In genomic region chr5:126519223-126519622, GRCh38 we compare ENCODE assay signal across 7 cellular contexts.
DNase-seq lines count a peak whose midpoint lies in the region; TF ChIP-seq lines count a peak whose summit lies in the region.
"Not testable (repeated sequence)": the region's sequence is repeated elsewhere in the genome, so short reads cannot be mapped to it uniquely, and the experiment has no call there.

No MANE protein-coding gene starts in this region.

- not testable (repeated sequence) for H3K27me3 ChIP-seq in SJCRH30; mammary epithelial cell (ENCODE audit: insufficient read depth, low read length); esophagus squamous epithelium; osteoblast (ENCODE audit: insufficient read depth, low read length); stomach smooth muscle (ENCODE audit: control insufficient read depth in 1 of 2, insufficient read depth in 2 of 2, low read length in 2 of 2)

- H3K79me2 ChIP-seq in mammary epithelial cell (ENCODE audit: insufficient read depth, low read length); osteoblast (ENCODE audit: insufficient read depth, low read length): not testable (repeated sequence)

- not testable (repeated sequence) for H3K9me3 ChIP-seq in SJCRH30 (replicated peaks); mammary epithelial cell (replicated peaks; ENCODE audit: insufficient read depth, low read length); esophagus squamous epithelium; osteoblast (ENCODE audit: low read depth, low read length); stomach smooth muscle (ENCODE audit: control insufficient read depth in 2 of 2, low read length in 2 of 2)

- dilution Hi-C loops in mammary epithelial cell (cut with HindIII; ENCODE audit: low sequenced_read_pairs): not testable (repeated sequence)

- DNase-seq in NCI-H2107 treated with DMSO at 0.1 percent for 48 hours (lab: John Stamatoyannopoulos, UW; ENCODE audit: unreplicated experiment) (peak; percentile 30), SJCRH30 (peak; percentile 64 to 68), mammary epithelial cell (peak; percentile 88), kidney glomerular epithelial cell (lab: John Stamatoyannopoulos, UW) (peak; percentile 21), osteoblast (ENCODE audit: insufficient read length, low spot score, missing footprints) (peak; percentile 50)
- DNase-seq in esophagus squamous epithelium (lab: John Stamatoyannopoulos, UW): not testable (repeated sequence)

- H3K4me3 ChIP-seq in SJCRH30; mammary epithelial cell (replicated peaks in 1 of 3; ENCODE audit: insufficient read depth in 1 of 3, low read depth in 2 of 3, low read length in 3 of 3); esophagus squamous epithelium; osteoblast (ENCODE audit: insufficient read depth, low read length); stomach smooth muscle (ENCODE audit: low read length in 2 of 2): not testable (repeated sequence)

- CTCF ChIA-PET in mammary epithelial cell (lab: Charles Lee; ENCODE audit: low non-redundant PET): interaction anchor here (0.6 to 0.7 kb wide), 3 partner anchors 15 to 165 kb away, joined by 3 to 5 read pairs (median 3); no protein-coding TSS in a partner anchor

- not testable (repeated sequence) for H3K36me3 ChIP-seq in SJCRH30; mammary epithelial cell (ENCODE audit: insufficient read depth, low read length); esophagus squamous epithelium; osteoblast (ENCODE audit: insufficient read depth, low read length); stomach smooth muscle (ENCODE audit: control insufficient read depth in 2 of 2, insufficient read depth in 2 of 2, low read length in 2 of 2)

- not testable (repeated sequence) for TF ChIP-seq CTCF in mammary epithelial cell (conservative IDR thresholded peaks at IDR 0.05 in 1 of 2, IDR thresholded peaks at IDR 0.05 in 1 of 2; ENCODE audit: extremely low read depth in 1 of 2, insufficient read depth in 1 of 2, low read depth in 1 of 2, low read length in 2 of 2); esophagus squamous epithelium (IDR thresholded peaks at IDR 0.05); osteoblast (IDR thresholded peaks at IDR 0.05; ENCODE audit: extremely low read depth, low read depth, low read length)

- not testable (repeated sequence) for H3K9ac ChIP-seq in mammary epithelial cell (ENCODE audit: insufficient read depth, low read length); stomach smooth muscle (ENCODE audit: low read length in 2 of 2)

- 0% methylated on average over 1 of the region's 4 CpGs for WGBS in mammary epithelial cell (ENCODE audit: low coverage, missing lambda C conversion rate)
- WGBS in esophagus squamous epithelium, 2 donors: 30 to 60% methylated on average over 4 of the region's 4 CpGs

- in situ Hi-C loops in mammary epithelial cell (cut with MboI; ENCODE audit: low sequenced_read_pairs in 2 of 2): not testable (repeated sequence)

- TF ChIP-seq POLR2A in esophagus squamous epithelium (IDR thresholded peaks at IDR 0.05): not testable (repeated sequence)

- BruUV-seq in mammary epithelial cell (replicated peaks; lab: Mats Ljungman, UMichigan): not testable (repeated sequence)

- peak overlapping the region; percentile 19; the same call in 1 of the 2 replicates for H3K27ac ChIP-seq in SJCRH30
- peak overlapping the region; percentile 54 for H3K27ac ChIP-seq in mammary epithelial cell (ENCODE audit: insufficient read depth, low read depth, low read length)
- peak overlapping the region; percentile 62 to 86 (median 78) for H3K27ac ChIP-seq in esophagus squamous epithelium
- H3K27ac ChIP-seq in osteoblast (ENCODE audit: low read depth, low read length): not testable (repeated sequence)
- H3K27ac ChIP-seq in stomach smooth muscle (ENCODE audit: low read length): peak overlapping the region; percentile 68

- not testable (repeated sequence) for H4K20me1 ChIP-seq in mammary epithelial cell (ENCODE audit: insufficient read depth, low read length); osteoblast (ENCODE audit: insufficient read depth, low read length)

- peaks cover 38% of the 10 kb centered on the region for H3K4me1 ChIP-seq in SJCRH30
- peaks cover 47% of the 10 kb centered on the region for H3K4me1 ChIP-seq in mammary epithelial cell (ENCODE audit: insufficient read depth, low read length)
- peaks cover 0 to 63% (median 26%) of the 10 kb centered on the region in 3 donors for H3K4me1 ChIP-seq in esophagus squamous epithelium
- H3K4me1 ChIP-seq in osteoblast (ENCODE audit: insufficient read depth, low read length): peaks cover 28% of the 10 kb centered on the region
- peaks cover 11% of the 10 kb centered on the region for H3K4me1 ChIP-seq in stomach smooth muscle (ENCODE audit: control insufficient read depth, insufficient read depth, low read length)

- intact Hi-C loops in mammary epithelial cell (cut with micrococcal nuclease): loop anchor here (2.0 kb wide), 1 partner anchor 16 kb away; no protein-coding TSS in a partner anchor
- intact Hi-C loops in esophagus squamous epithelium (cut with DNase I): not testable (repeated sequence)

- H3K4me2 ChIP-seq in mammary epithelial cell (ENCODE audit: insufficient read depth, low read depth, low read length): peak overlapping the region; percentile 63
- H3K4me2 ChIP-seq in osteoblast (ENCODE audit: insufficient read depth, low read length): not testable (repeated sequence)

- H2AFZ ChIP-seq in mammary epithelial cell (ENCODE audit: low read depth, low read length); osteoblast (ENCODE audit: low read length): not testable (repeated sequence)
